ENCODE assay signal across 1 cellular context in the genomic region with DNA sequence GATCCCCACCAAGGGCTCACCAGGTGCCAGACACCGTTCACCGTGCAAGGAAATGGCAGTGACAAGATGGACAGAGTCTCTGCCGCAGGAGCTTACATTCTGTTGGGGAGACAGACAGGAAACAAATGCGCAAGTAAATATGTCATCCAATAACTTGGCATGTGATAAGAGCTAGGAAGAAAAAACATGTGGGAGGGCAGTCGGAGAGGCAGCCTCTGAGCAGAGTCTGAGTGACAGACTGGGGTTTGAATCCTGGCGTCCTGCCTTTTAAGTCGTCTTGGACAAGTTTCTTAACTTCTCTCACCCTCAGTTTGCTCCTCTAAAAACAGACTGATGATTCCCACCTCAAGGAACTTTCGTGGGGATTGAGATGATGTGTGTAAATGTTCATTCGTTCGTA.
TF ChIP-seq lines count a peak whose summit lies in the region.

No MANE protein-coding gene starts in this region.

TF ChIP-seq in GM23338, 12 proteins besides CTCF, POLR2A, EP300 and RAD21 (continued from another document):
- TF ChIP-seq, protein P1, sequence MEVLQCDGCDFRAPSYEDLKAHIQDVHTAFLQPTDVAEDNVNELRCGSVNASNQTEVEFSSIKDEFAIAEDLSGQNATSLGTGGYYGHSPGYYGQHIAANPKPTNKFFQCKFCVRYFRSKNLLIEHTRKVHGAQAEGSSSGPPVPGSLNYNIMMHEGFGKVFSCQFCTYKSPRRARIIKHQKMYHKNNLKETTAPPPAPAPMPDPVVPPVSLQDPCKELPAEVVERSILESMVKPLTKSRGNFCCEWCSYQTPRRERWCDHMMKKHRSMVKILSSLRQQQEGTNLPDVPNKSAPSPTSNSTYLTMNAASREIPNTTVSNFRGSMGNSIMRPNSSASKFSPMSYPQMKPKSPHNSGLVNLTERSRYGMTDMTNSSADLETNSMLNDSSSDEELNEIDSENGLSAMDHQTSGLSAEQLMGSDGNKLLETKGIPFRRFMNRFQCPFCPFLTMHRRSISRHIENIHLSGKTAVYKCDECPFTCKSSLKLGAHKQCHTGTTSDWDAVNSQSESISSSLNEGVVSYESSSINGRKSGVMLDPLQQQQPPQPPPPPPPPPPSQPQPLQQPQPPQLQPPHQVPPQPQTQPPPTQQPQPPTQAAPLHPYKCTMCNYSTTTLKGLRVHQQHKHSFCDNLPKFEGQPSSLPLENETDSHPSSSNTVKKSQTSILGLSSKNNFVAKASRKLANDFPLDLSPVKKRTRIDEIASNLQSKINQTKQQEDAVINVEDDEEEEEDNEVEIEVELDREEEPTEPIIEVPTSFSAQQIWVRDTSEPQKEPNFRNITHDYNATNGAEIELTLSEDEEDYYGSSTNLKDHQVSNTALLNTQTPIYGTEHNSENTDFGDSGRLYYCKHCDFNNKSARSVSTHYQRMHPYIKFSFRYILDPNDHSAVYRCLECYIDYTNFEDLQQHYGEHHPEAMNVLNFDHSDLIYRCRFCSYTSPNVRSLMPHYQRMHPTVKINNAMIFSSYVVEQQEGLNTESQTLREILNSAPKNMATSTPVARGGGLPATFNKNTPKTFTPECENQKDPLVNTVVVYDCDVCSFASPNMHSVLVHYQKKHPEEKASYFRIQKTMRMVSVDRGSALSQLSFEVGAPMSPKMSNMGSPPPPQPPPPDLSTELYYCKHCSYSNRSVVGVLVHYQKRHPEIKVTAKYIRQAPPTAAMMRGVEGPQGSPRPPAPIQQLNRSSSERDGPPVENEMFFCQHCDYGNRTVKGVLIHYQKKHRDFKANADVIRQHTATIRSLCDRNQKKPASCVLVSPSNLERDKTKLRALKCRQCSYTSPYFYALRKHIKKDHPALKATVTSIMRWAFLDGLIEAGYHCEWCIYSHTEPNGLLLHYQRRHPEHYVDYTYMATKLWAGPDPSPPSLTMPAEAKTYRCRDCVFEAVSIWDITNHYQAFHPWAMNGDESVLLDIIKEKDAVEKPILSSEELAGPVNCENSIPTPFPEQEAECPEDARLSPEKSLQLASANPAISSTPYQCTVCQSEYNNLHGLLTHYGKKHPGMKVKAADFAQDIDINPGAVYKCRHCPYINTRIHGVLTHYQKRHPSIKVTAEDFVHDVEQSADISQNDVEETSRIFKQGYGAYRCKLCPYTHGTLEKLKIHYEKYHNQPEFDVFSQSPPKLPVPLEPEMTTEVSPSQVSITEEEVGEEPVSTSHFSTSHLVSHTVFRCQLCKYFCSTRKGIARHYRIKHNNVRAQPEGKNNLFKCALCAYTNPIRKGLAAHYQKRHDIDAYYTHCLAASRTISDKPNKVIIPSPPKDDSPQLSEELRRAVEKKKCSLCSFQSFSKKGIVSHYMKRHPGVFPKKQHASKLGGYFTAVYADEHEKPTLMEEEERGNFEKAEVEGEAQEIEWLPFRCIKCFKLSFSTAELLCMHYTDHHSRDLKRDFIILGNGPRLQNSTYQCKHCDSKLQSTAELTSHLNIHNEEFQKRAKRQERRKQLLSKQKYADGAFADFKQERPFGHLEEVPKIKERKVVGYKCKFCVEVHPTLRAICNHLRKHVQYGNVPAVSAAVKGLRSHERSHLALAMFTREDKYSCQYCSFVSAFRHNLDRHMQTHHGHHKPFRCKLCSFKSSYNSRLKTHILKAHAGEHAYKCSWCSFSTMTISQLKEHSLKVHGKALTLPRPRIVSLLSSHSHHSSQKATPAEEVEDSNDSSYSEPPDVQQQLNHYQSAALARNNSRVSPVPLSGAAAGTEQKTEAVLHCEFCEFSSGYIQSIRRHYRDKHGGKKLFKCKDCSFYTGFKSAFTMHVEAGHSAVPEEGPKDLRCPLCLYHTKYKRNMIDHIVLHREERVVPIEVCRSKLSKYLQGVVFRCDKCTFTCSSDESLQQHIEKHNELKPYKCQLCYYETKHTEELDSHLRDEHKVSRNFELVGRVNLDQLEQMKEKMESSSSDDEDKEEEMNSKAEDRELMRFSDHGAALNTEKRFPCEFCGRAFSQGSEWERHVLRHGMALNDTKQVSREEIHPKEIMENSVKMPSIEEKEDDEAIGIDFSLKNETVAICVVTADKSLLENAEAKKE (CRISPR knock-in tag; IDR thresholded peaks at IDR 0.05), result no peak
- no peak for TF ChIP-seq ETS1 (IDR thresholded peaks at IDR 0.05)
- no peak for TF ChIP-seq STAT1 (IDR thresholded peaks at IDR 0.05; ENCODE audit: unreplicated experiment)
- TF ChIP-seq ZNF331 (CRISPR knock-in tag; IDR thresholded peaks at IDR 0.05; ENCODE audit: low read depth), result no peak
- no peak for TF ChIP-seq EZH2 (IDR thresholded peaks at IDR 0.05; ENCODE audit: low read depth, unreplicated experiment)
- TF ChIP-seq POLR2AphosphoS5 (IDR thresholded peaks at IDR 0.05; ENCODE audit: low read depth), result no peak
- TF ChIP-seq, protein P2, sequence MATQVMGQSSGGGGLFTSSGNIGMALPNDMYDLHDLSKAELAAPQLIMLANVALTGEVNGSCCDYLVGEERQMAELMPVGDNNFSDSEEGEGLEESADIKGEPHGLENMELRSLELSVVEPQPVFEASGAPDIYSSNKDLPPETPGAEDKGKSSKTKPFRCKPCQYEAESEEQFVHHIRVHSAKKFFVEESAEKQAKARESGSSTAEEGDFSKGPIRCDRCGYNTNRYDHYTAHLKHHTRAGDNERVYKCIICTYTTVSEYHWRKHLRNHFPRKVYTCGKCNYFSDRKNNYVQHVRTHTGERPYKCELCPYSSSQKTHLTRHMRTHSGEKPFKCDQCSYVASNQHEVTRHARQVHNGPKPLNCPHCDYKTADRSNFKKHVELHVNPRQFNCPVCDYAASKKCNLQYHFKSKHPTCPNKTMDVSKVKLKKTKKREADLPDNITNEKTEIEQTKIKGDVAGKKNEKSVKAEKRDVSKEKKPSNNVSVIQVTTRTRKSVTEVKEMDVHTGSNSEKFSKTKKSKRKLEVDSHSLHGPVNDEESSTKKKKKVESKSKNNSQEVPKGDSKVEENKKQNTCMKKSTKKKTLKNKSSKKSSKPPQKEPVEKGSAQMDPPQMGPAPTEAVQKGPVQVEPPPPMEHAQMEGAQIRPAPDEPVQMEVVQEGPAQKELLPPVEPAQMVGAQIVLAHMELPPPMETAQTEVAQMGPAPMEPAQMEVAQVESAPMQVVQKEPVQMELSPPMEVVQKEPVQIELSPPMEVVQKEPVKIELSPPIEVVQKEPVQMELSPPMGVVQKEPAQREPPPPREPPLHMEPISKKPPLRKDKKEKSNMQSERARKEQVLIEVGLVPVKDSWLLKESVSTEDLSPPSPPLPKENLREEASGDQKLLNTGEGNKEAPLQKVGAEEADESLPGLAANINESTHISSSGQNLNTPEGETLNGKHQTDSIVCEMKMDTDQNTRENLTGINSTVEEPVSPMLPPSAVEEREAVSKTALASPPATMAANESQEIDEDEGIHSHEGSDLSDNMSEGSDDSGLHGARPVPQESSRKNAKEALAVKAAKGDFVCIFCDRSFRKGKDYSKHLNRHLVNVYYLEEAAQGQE (IDR thresholded peaks at IDR 0.05; ENCODE audit: unreplicated experiment), result no peak
- TF ChIP-seq EZH2phosphoT487 (IDR thresholded peaks at IDR 0.05; ENCODE audit: unreplicated experiment), result no peak
